In the genomic region with DNA sequence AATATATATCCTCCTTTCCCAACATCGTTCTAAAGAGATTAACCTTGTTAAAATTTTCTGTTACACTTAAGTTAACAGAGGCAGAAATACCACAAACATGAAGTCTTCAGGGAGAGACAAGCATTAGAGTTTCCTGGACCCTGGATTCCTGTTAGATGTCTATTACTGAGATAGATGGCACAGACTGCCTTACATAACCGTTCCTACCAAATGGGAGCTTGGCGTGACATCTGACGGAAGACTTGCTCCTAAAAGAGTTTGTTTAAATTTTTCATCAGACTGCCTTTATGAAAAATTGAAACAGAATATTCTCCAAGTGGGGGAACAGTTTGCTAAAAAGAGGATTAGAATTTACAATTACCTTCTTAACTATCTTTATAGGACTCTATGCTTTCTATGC, we compare ENCODE assay signal across 24 cellular contexts. TPM values are rescaled to one million over a fixed set of nuclear protein-coding genes. Genes with fewer than 3 reads are reported as not detected.
DNase-seq lines count a peak whose midpoint lies in the region; ATAC-seq, FAIRE-seq and TF ChIP-seq lines count a peak whose summit lies in the region.
"Had no signal": no experiment of that assay in that cellular context is flagged by ENCODE, and none has a peak within 500 bp of the region (broad histone marks: within the 10 kb centered on the region; RNA-seq: fewer than 3 reads in every experiment).

No MANE protein-coding gene starts in this region.

- in situ Hi-C loops in K562 (cut with MboI): no loop called here

- peaks cover 98% of the 10 kb centered on the region for H3K4me1 ChIP-seq in DOHH2 (ENCODE audit: control insufficient read depth, low read length)
- no peaks in the 10 kb centered on the region for H3K4me1 ChIP-seq in K562 (replicated peaks in 1 of 2; ENCODE audit: control insufficient read depth in 2 of 2, insufficient read depth in 2 of 2, low read length in 2 of 2)
- peaks cover 0 to 14% (median 7%) of the 10 kb centered on the region in 4 donors for H3K4me1 ChIP-seq in sigmoid colon
- H3K4me1 ChIP-seq in heart right ventricle: no peaks in the 10 kb centered on the region
- H3K4me1 ChIP-seq: colonic mucosa, HAP-1, left ventricle myocardium inferior had no signal

- peaks cover 12% of the 10 kb centered on the region for H3F3A ChIP-seq in DOHH2 (ENCODE audit: control insufficient read depth, insufficient read depth)

- H3K36me3 ChIP-seq in DOHH2 (ENCODE audit: control insufficient read depth, low read length) (peaks cover 33% of the 10 kb centered on the region), K562 (ENCODE audit: control insufficient read depth, insufficient read depth, low read length) (no peaks in the 10 kb centered on the region), sigmoid colon (no peaks in the 10 kb centered on the region), heart right ventricle (no peaks in the 10 kb centered on the region)
- H3K36me3 ChIP-seq: colonic mucosa, HAP-1, left ventricle myocardium inferior had no signal

- H3K9me3 ChIP-seq in DOHH2 (ENCODE audit: control insufficient read depth, insufficient read depth, low read length): no peaks in the 10 kb centered on the region
- no peaks in the 10 kb centered on the region for H3K9me3 ChIP-seq in K562 (replicated peaks; ENCODE audit: control insufficient read depth, insufficient read depth, low read depth, low read length)
- no peaks in the 10 kb centered on the region for H3K9me3 ChIP-seq in sigmoid colon
- H3K9me3 ChIP-seq in heart right ventricle: no peaks in the 10 kb centered on the region
- H3K9me3 ChIP-seq: colonic mucosa, HAP-1, left ventricle myocardium inferior had no signal

- no peak for TF ChIP-seq RAD21 in K562 (CRISPR knock-in tag; conservative IDR thresholded peaks at IDR 0.05 in 1 of 2, IDR thresholded peaks at IDR 0.05 in 1 of 2)

- 64% methylated on average over 4 of the region's 4 CpGs for WGBS in K562 (ENCODE audit: insufficient coverage, low coverage, missing lambda C conversion rate)
- 85 to 96% methylated on average over 4 of the region's 4 CpGs for WGBS in sigmoid colon, 2 donors
- WGBS in heart right ventricle, 2 donors: 64 to 86% methylated on average over 4 of the region's 4 CpGs

- H3K27me3 Mint-ChIP-seq in activated CD8-positive, alpha-beta T cell treated with anti-CD3 and anti-CD28 coated beads for 36 hours: peaks cover 3% of the 10 kb centered on the region
- H3K27me3 Mint-ChIP-seq: activated CD4-positive, alpha-beta T cell treated with anti-CD3 and anti-CD28 coated beads, Interleukin-2, amount 10 ng/mL, durations not matched to agents 7 days and 5 days; IgD-negative memory B cell; stimulated activated naive CD8-positive, alpha-beta T cell treated with anti-CD3 and anti-CD28 coated beads, Interleukin-15, amount 100 ng/mL, for 72 hours had no signal

- TF ChIP-seq POLR2A in K562 (conservative IDR thresholded peaks at IDR 0.05) (no peak), sigmoid colon (IDR thresholded peaks at IDR 0.05) (no peak)

- CTCF ChIA-PET in K562 (lab: Yijun Ruan, JAX; ENCODE audit: low intra/inter-chr PET ratio): no interaction called here
- CTCF ChIA-PET in activated CD8-positive, alpha-beta T cell treated with anti-CD3 and anti-CD28 coated beads for 36 hours (lab: Charles Lee): no interaction called here

- H3K9me3 Mint-ChIP-seq in activated CD8-positive, alpha-beta T cell treated with anti-CD3 and anti-CD28 coated beads for 36 hours: no peaks in the 10 kb centered on the region
- H3K9me3 Mint-ChIP-seq: activated CD4-positive, alpha-beta T cell treated with anti-CD3 and anti-CD28 coated beads, Interleukin-2, amount 10 ng/mL, durations not matched to agents 7 days and 5 days; activated naive CD8-positive, alpha-beta T cell treated with anti-CD3 and anti-CD28 coated beads for 36 hours; IgD-negative memory B cell; stimulated activated naive CD8-positive, alpha-beta T cell treated with anti-CD3 and anti-CD28 coated beads, Interleukin-15, amount 100 ng/mL, for 72 hours; T-helper 2 cell treated with Interferon-gamma antibody and Interleukin-4, amounts not matched to agents 5 μg/mL and 100 μg/mL, for 36 hours had no signal

- no peaks in the 10 kb centered on the region for H3K36me3 Mint-ChIP-seq in activated CD8-positive, alpha-beta T cell treated with anti-CD3 and anti-CD28 coated beads for 36 hours (ENCODE audit: low read depth)
- H3K36me3 Mint-ChIP-seq: activated naive CD8-positive, alpha-beta T cell treated with anti-CD3 and anti-CD28 coated beads for 36 hours; CD14-positive monocyte had no signal

- no peak for DNase-seq in K562 (ENCODE audit: extremely low read depth in 1 of 4, low spot score in 3 of 4)
- DNase-seq in sigmoid colon: no peak
- DNase-seq in activated CD8-positive, alpha-beta T cell treated with anti-CD3 and anti-CD28 coated beads for 36 hours: no peak
- no peak for DNase-seq in heart right ventricle
- DNase-seq in NCI-H345 (lab: John Stamatoyannopoulos, UW): no peak
- DNase-seq: activated CD4-positive, alpha-beta T cell treated with anti-CD3 and anti-CD28 coated beads, Interleukin-2, amount 10 ng/mL, durations not matched to agents 7 days and 5 days; activated naive CD8-positive, alpha-beta T cell treated with anti-CD3 and anti-CD28 coated beads for 36 hours; colonic mucosa; left ventricle myocardium inferior; NCI-H1105 treated with DMSO at 0.1 percent for 48 hours; NCI-H2107; NCI-H526 treated with DMSO at 0.1 percent for 48 hours; right cardiac atrium; stimulated activated naive CD8-positive, alpha-beta T cell treated with anti-CD3 and anti-CD28 coated beads, Interleukin-15, amount 100 ng/mL, for 72 hours had no signal

- no peak overlapping the region for H3K27ac Mint-ChIP-seq in activated CD8-positive, alpha-beta T cell treated with anti-CD3 and anti-CD28 coated beads for 36 hours
- H3K27ac Mint-ChIP-seq: activated CD4-positive, alpha-beta T cell treated with anti-CD3 and anti-CD28 coated beads, Interleukin-2, amount 10 ng/mL, durations not matched to agents 7 days and 5 days; activated naive CD8-positive, alpha-beta T cell treated with anti-CD3 and anti-CD28 coated beads for 36 hours; CD14-positive monocyte; IgD-negative memory B cell; stimulated activated naive CD8-positive, alpha-beta T cell treated with anti-CD3 and anti-CD28 coated beads, Interleukin-15, amount 100 ng/mL, for 72 hours; T-helper 2 cell treated with Interferon-gamma antibody and Interleukin-4, amounts not matched to agents 5 μg/mL and 100 μg/mL, for 36 hours had no signal

- BruUV-seq in K562 (replicated peaks; lab: Mats Ljungman, UMichigan): no TSS peak

- H3K4me1 Mint-ChIP-seq in activated CD8-positive, alpha-beta T cell treated with anti-CD3 and anti-CD28 coated beads for 36 hours (ENCODE audit: low read depth): no peaks in the 10 kb centered on the region
- H3K4me1 Mint-ChIP-seq: activated CD4-positive, alpha-beta T cell treated with anti-CD3 and anti-CD28 coated beads, Interleukin-2, amount 10 ng/mL, durations not matched to agents 7 days and 5 days; activated naive CD8-positive, alpha-beta T cell treated with anti-CD3 and anti-CD28 coated beads for 36 hours; CD14-positive monocyte; stimulated activated naive CD8-positive, alpha-beta T cell treated with anti-CD3 and anti-CD28 coated beads, Interleukin-15, amount 100 ng/mL, for 72 hours had no signal

- intact Hi-C loops in K562 (cut with micrococcal nuclease) (no loop called here), sigmoid colon (cut with DNase I) (no loop called here), heart right ventricle (cut with DNase I) (no loop called here)
- intact Hi-C loops in activated CD8-positive, alpha-beta T cell treated with anti-CD3 and anti-CD28 coated beads for 36 hours (cut with micrococcal nuclease): no loop called here

- H3K27me3 ChIP-seq in DOHH2 (ENCODE audit: control insufficient read depth, low read length) (no peaks in the 10 kb centered on the region), K562 (ENCODE audit: control insufficient read depth in 2 of 2, insufficient read depth in 2 of 2, low read length in 2 of 2) (no peaks in the 10 kb centered on the region), layer of hippocampus (ENCODE audit: control insufficient read depth, insufficient read depth, low read length) (no peaks in the 10 kb centered on the region), sigmoid colon (no peaks in the 10 kb centered on the region), heart right ventricle (no peaks in the 10 kb centered on the region)
- H3K27me3 ChIP-seq: colonic mucosa had no signal

- TF ChIP-seq CTCF in DOHH2 (IDR thresholded peaks at IDR 0.05; ENCODE audit: low read depth, low read length, poor library complexity, severe bottlenecking) (no peak), K562 (IDR thresholded peaks at IDR 0.05 in 2 of 3, conservative IDR thresholded peaks at IDR 0.05 in 1 of 3; ENCODE audit: insufficient read depth in 2 of 3, low read depth in 1 of 3, low read length in 3 of 3) (no peak), sigmoid colon (IDR thresholded peaks at IDR 0.05) (no peak), heart right ventricle (IDR thresholded peaks at IDR 0.05) (no peak)
- no peak for TF ChIP-seq CTCF in activated CD8-positive, alpha-beta T cell treated with anti-CD3 and anti-CD28 coated beads for 36 hours (IDR thresholded peaks at IDR 0.05)

- POLR2A ChIA-PET in K562 (lab: Yijun Ruan, JAX): interaction anchor here (0.7 to 0.8 kb wide), 2 partner anchors 17 to 109 kb away, joined by 3 to 4 read pairs; no protein-coding TSS in a partner anchor
- POLR2A ChIA-PET in activated CD8-positive, alpha-beta T cell treated with anti-CD3 and anti-CD28 coated beads for 36 hours (lab: Charles Lee): no interaction called here

- H2AFZ ChIP-seq in K562 (ENCODE audit: low read depth, low read length): peak overlapping the region; percentile 52; the same call in 1 of the 2 replicates

- H3K9me2 ChIP-seq in DOHH2 (replicated peaks; ENCODE audit: control insufficient read depth, low read length): no peaks in the 10 kb centered on the region

- H3K4me2 ChIP-seq in DOHH2 (ENCODE audit: low read length) (peak overlapping the region; percentile 91), K562 (ENCODE audit: insufficient read depth, low read length) (no peak overlapping the region)

- H3K4me3 ChIP-seq in DOHH2 (ENCODE audit: low read length): no peak overlapping the region
- no peak overlapping the region for H3K4me3 ChIP-seq in K562
- H3K4me3 ChIP-seq in sigmoid colon: peak overlapping the region in 2 of 4 donors; percentile 4 to 18
- no peak overlapping the region for H3K4me3 ChIP-seq in heart right ventricle
- H3K4me3 ChIP-seq: colonic mucosa, HAP-1, left ventricle myocardium inferior had no signal

- FAIRE-seq in K562 (lab: Jason Lieb, UNC): no peak
- FAIRE-seq: D721Med, G401.6 had no signal

- H3K9ac ChIP-seq in K562 (ENCODE audit: insufficient read depth in 1 of 2, low read depth in 2 of 2, low read length in 2 of 2): no peak overlapping the region

- TF ChIP-seq EP300 in K562 (IDR thresholded peaks at IDR 0.05; ENCODE audit: low read length) (no peak), sigmoid colon (IDR thresholded peaks at IDR 0.05) (no peak)

- H4K20me1 ChIP-seq in DOHH2 (ENCODE audit: control insufficient read depth, insufficient read depth, low read depth, low read length): no peaks in the 10 kb centered on the region
- no peaks in the 10 kb centered on the region for H4K20me1 ChIP-seq in K562 (replicated peaks; ENCODE audit: control insufficient read depth, insufficient read depth, low read length)

- H3K79me2 ChIP-seq in DOHH2 (ENCODE audit: control insufficient read depth, low read length) (peaks cover 99% of the 10 kb centered on the region), K562 (ENCODE audit: control insufficient read depth, insufficient read depth, low read length) (no peaks in the 10 kb centered on the region)

- ATAC-seq in K562: no peak
- ATAC-seq in GM18517 (IDR thresholded peaks at IDR 0.05; ENCODE audit: unreplicated experiment): no peak
- no peak for ATAC-seq in activated CD8-positive, alpha-beta T cell treated with anti-CD3 and anti-CD28 coated beads for 36 hours
- ATAC-seq in heart right ventricle: no peak
- ATAC-seq: right cardiac atrium; stimulated activated naive CD8-positive, alpha-beta T cell treated with anti-CD3 and anti-CD28 coated beads, Interleukin-15, amount 100 ng/mL, for 72 hours had no signal

- no peak overlapping the region for H3K27ac ChIP-seq in DOHH2 (ENCODE audit: low read depth, low read length)
- no peak overlapping the region for H3K27ac ChIP-seq in K562 (ENCODE audit: extremely low read depth, low read depth, low read length)
- H3K27ac ChIP-seq in layer of hippocampus (ENCODE audit: low read depth, low read length): peak overlapping the region; percentile 57
- peak overlapping the region in 3 of 4 donors; percentile 45 to 51 (median 46) for H3K27ac ChIP-seq in sigmoid colon
- H3K27ac ChIP-seq in heart right ventricle: no peak overlapping the region
- H3K27ac ChIP-seq: colonic mucosa, left ventricle myocardium inferior, VCaP had no signal

- no peaks in the 10 kb centered on the region for H3K9me1 ChIP-seq in K562 (ENCODE audit: control insufficient read depth, insufficient read depth, low read length)

- no peak overlapping the region for H3K4me3 Mint-ChIP-seq in activated CD8-positive, alpha-beta T cell treated with anti-CD3 and anti-CD28 coated beads for 36 hours
- H3K4me3 Mint-ChIP-seq: activated CD4-positive, alpha-beta T cell treated with anti-CD3 and anti-CD28 coated beads, Interleukin-2, amount 10 ng/mL, durations not matched to agents 7 days and 5 days; activated naive CD8-positive, alpha-beta T cell treated with anti-CD3 and anti-CD28 coated beads for 36 hours; CD14-positive monocyte; IgD-negative memory B cell; stimulated activated naive CD8-positive, alpha-beta T cell treated with anti-CD3 and anti-CD28 coated beads, Interleukin-15, amount 100 ng/mL, for 72 hours; T-helper 2 cell treated with Interferon-gamma antibody and Interleukin-4, amounts not matched to agents 5 μg/mL and 100 μg/mL, for 36 hours had no signal

RNA-seq across cellular contexts. Expression of gene ANK3, which starts 22.7 kb away (rescaled TPM):
- 130 and 187 TPM in 2 replicates for total RNA-seq in K562 (2011; cell fraction: chromatin; rRNA removed; ENCODE audit: low replicate concordance)
- 41.4 and 51.2 TPM in 2 replicates for total RNA-seq in K562 (2011; cell fraction: nucleolus; rRNA removed)
- 79.8 and 105 TPM in 2 replicates for total RNA-seq in K562 (2011; cell fraction: nucleoplasm; rRNA removed)
- total RNA-seq in K562 (2014; rRNA removed) (11.9 and 16.0 TPM in 2 replicates), K562 (2014; rRNA removed; fragmentation: Illumina TruSeq; extraction: Trizol) (25.2 and 32.8 TPM in 2 replicates), K562 (2015; rRNA removed; fragmentation: Illumina TruSeq; extraction: Trizol) (24.9 and 28.4 TPM in 2 replicates), K562 (2021) (25.0 and 32.3 TPM in 2 replicates), sigmoid colon (10 to 100 TPM; 42.5 to 86.7 (median 61.0) TPM), heart right ventricle (100 to 1,000 TPM; 186 to 287 (median 259) TPM)
- polyA plus RNA-seq in K562 (2011; rRNA removed) (3.2 and 17.9 TPM in 2 replicates), K562 (2014; fragmentation: Illumina TruSeq; extraction: Trizol) (23.9 and 24.4 TPM in 2 replicates), K562 (2014; fragmentation: Nextera tagmentation; extraction: Ambion mirVana) (10 to 100 TPM in 1 of 2 experiments, 1 to 10 TPM in 1; 10.0 to 10.5 TPM), K562 (2014; rRNA removed) (15.0 and 17.0 TPM in 2 replicates), sigmoid colon (10 to 100 TPM; 10.8 to 29.4 (median 23.6) TPM), heart right ventricle (10 to 100 TPM; 34.4 to 49.1 TPM)
- 1.3 and 6.8 TPM in 2 replicates for polyA plus RNA-seq in K562 (2011; cell fraction: cytosol; rRNA removed)
- polyA plus RNA-seq in K562 (2011; cell fraction: nucleus; rRNA removed): 3.0 and 17.5 TPM in 2 replicates
- polyA plus RNA-seq in K562 (2012): 18.0 and 29.8 TPM in 2 replicates
- 11.4 and 62.0 TPM in 2 replicates for polyA minus RNA-seq in K562 (2011; rRNA and poly(A)+ RNA removed)
- 3.7 and 14.5 TPM in 2 replicates for polyA minus RNA-seq in K562 (2011; cell fraction: cytosol; rRNA and poly(A)+ RNA removed)
- polyA minus RNA-seq in K562 (2011; cell fraction: nucleus; rRNA and poly(A)+ RNA removed): 15.2 and 44.4 TPM in 2 replicates
- total RNA-seq in activated CD8-positive, alpha-beta T cell treated with anti-CD3 and anti-CD28 coated beads for 36 hours: 10 to 100 TPM; 10.3 to 12.0 TPM
- polyA plus RNA-seq: CD14-positive monocyte had no signal

Comparison
In these comparisons a context has a peak if more than half of its experiments do, and no peak if none do; other contexts are left out.
1. H3K27ac ChIP-seq: peak in layer of hippocampus (single experiment) and sigmoid colon (3 of 4); none in DOHH2 (single experiment), K562 (single experiment) and heart right ventricle (0 of 10).